28 cellular contexts compared by ENCODE assay signal in genomic region chr12:46509135-46509534, GRCh38.
"Had no signal": no experiment of that assay in that cellular context is flagged by ENCODE, and none has a peak within 500 bp of the region (broad histone marks: within the 10 kb centered on the region; RNA-seq: fewer than 3 reads in every experiment).

No MANE protein-coding gene starts in this region.

- H3K27ac ChIP-seq: ascending aorta, breast epithelium, cardiac muscle cell, colonic mucosa, esophagus squamous epithelium, gastroesophageal sphincter, heart right ventricle, hepatocyte, WERI-Rb-1 had no signal

- ATAC-seq: activated CD4-positive, alpha-beta T cell treated with anti-CD3 and anti-CD28 coated beads for 36 hours; activated naive CD4-positive, alpha-beta T cell treated with anti-CD3 and anti-CD28 coated beads, Interleukin-2, amount 50 U/mL, for 72 hours; activated T-cell treated with anti-CD3 and anti-CD28 coated beads, Interleukin-2, amount 50 U/mL, for 72 hours; gastroesophageal sphincter; heart right ventricle; T-helper 17 cell had no signal

- H3K4me2 ChIP-seq: hepatocyte had no signal

- H3K79me2 ChIP-seq: hepatocyte had no signal

- H3K4me1 ChIP-seq: ascending aorta, breast epithelium, colonic mucosa, esophagus squamous epithelium, gastroesophageal sphincter, heart right ventricle had no signal

- H3K27me3 ChIP-seq: ascending aorta, breast epithelium, cardiac muscle cell, colonic mucosa, esophagus squamous epithelium, gastroesophageal sphincter, heart right ventricle, hepatocyte had no signal

- H3K36me3 ChIP-seq: ascending aorta, breast epithelium, cardiac muscle cell, colonic mucosa, esophagus squamous epithelium, gastroesophageal sphincter, heart right ventricle, WERI-Rb-1 had no signal

- H3K4me3 ChIP-seq: ascending aorta, breast epithelium, cardiac muscle cell, colonic mucosa, esophagus squamous epithelium, gastroesophageal sphincter, heart right ventricle, hepatocyte had no signal

- H2AFZ ChIP-seq: hepatocyte had no signal

- DNase-seq: activated B cell treated with CpG ODN at 0.5 μM for 24 hours; activated CD4-positive, alpha-beta memory T cell treated with anti-CD3 and anti-CD28 coated beads for 36 hours; activated CD4-positive, alpha-beta T cell treated with anti-CD3 and anti-CD28 coated beads for 36 hours; activated CD4-positive, alpha-beta T cell treated with anti-CD3 and anti-CD28 coated beads, Interleukin-2, amount 10 ng/mL, durations not matched to agents 24 days and 14 days; activated CD4-positive, CD25-positive, alpha-beta regulatory T cell treated with anti-CD3 and anti-CD28 coated beads, Interleukin-2, amount 50 U/mL, for 72 hours; activated CD8-positive, alpha-beta memory T cell treated with anti-CD3 and anti-CD28 coated beads, Interleukin-2, amount 50 U/mL, for 48 hours; activated gamma-delta T cell; activated naive CD4-positive, alpha-beta T cell; activated naive CD4-positive, alpha-beta T cell treated with anti-CD3 and anti-CD28 coated beads, Interleukin-2, amount 10 ng/mL, durations not matched to agents 7 days and 5 days; activated naive CD8-positive, alpha-beta T cell treated with anti-CD3 and anti-CD28 coated beads, Interleukin-2, amount 10 ng/mL, durations not matched to agents 7 days and 5 days; activated T-cell treated with anti-CD3 and anti-CD28 coated beads for 4 hours; activated T-cell treated with anti-CD3 and anti-CD28 coated beads, Interleukin-2, amount 50 U/mL, for 24 hours; activated T-cell treated with anti-CD3 and anti-CD28 coated beads, Interleukin-2, amount 50 U/mL, for 72 hours; central memory CD4-positive, alpha-beta T cell; cerebellar nuclear complex; colonic mucosa; effector CD8-positive, alpha-beta T cell; esophagus squamous epithelium; foreskin melanocyte; heart right ventricle; T-helper 17 cell; WERI-Rb-1 had no signal

- H3K9me3 ChIP-seq: colonic mucosa had no signal
